ENCODE assay signal across 8 cellular contexts in the genomic region with DNA sequence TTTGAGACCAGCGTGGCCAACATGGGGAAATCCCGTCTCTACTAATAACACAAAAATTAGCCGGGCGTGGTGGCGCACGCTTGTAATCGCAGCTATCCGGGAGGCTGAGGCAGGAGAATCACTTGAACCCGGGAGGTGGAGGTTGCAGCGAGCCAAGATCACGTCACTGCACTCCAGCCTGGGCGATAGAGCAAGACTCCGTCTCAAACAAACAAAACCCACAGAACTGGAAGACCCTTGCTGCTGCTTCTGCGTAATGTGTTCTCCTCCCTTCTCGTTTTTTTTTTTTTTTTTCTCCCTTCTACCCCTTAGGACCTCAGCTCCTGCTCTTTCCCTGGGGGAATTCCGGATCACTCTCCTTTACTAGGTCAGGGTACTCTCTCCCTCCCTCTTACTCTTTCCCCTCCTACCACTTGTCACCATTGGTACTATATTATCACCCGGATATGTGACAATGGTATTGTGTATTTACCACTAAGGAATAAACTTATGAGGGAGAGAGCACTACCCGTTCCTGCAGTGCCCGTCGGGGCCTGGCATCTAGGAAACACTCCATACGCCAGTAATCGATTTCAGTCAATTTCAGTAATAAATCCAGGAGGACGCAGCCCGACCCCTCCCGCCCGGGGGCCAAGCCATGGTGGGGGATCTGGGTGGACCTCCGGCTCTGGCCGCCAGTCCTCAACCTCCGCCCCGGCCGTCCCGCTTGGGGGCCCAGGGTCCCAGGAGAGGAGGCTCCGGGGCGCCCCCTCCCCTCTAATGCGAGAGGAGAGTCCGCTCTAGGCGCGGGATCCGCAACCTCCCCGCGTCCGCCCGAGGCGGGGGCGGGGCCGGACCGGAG. TPM values are rescaled to one million over a fixed set of nuclear protein-coding genes. Genes with fewer than 3 reads are reported as not detected.
DNase-seq lines count a peak whose midpoint lies in the region; ATAC-seq, FAIRE-seq and TF ChIP-seq lines count a peak whose summit lies in the region.

No MANE protein-coding gene starts in this region.

- no peaks in the 10 kb centered on the region for H3K9me3 ChIP-seq in left lung

- CTCF ChIA-PET in T-cell (lab: Charles Lee): no interaction called here

- TF ChIP-seq CTCF in D721Med (IDR thresholded peaks at IDR 0.05; ENCODE audit: insufficient read depth, missing control alignments) (no peak), left lung (IDR thresholded peaks at IDR 0.05) (no peak)

- H3K4me3 Mint-ChIP-seq in T-cell: peak overlapping the region; percentile 86 to 99 (median 95)

- peaks cover 2% of the 10 kb centered on the region for H3K36me3 Mint-ChIP-seq in T-cell

- H3K4me1 Mint-ChIP-seq in T-cell: peaks cover 33 to 41% (median 39%) of the 10 kb centered on the region in 3 donors

- peaks cover 0 to 37% of the 10 kb centered on the region in 2 donors for H3K27me3 ChIP-seq in left lung

- peak overlapping the region; percentile 65 to 76 for H3K4me3 ChIP-seq in left lung

- H3K4me1 ChIP-seq in left lung: peaks cover 6 to 17% of the 10 kb centered on the region in 2 donors

- peak; percentile 73 for DNase-seq in D721Med (ENCODE audit: insufficient read length, low spot score)
- DNase-seq in HT-29 (ENCODE audit: low spot score): peak; percentile 86
- peak in 18 of 34 experiments; percentile 5 to 91 (median 80) for DNase-seq in T-cell
- peak; percentile 92 for DNase-seq in cerebellum (ENCODE audit: low spot score)
- peak; percentile 88 to 96 for DNase-seq in left lung
- peak; percentile 74 for DNase-seq in stimulated activated CD8-positive, alpha-beta memory T cell treated with anti-CD3 and anti-CD28 coated beads, Interleukin-15, amount 100 ng/mL, for 1 hour (ENCODE audit: low read depth)
- DNase-seq in foreskin melanocyte: no peak

- intact Hi-C loops in left lung (cut with DNase I): no loop called here

- POLR2A ChIA-PET in T-cell (lab: Charles Lee): no interaction called here

- no peaks in the 10 kb centered on the region for H3K9me3 Mint-ChIP-seq in T-cell

- peak overlapping the region; percentile 84 to 91 for H3K27ac ChIP-seq in left lung

- H3K27me3 Mint-ChIP-seq in T-cell: no peaks in the 10 kb centered on the region

- H3K27ac Mint-ChIP-seq in T-cell: peak overlapping the region; percentile 95 to 98

- no peaks in the 10 kb centered on the region for H3K36me3 ChIP-seq in left lung

- FAIRE-seq in D721Med (lab: Jason Lieb, UNC): no peak

- peak; percentile 22 for ATAC-seq in GM19372 (IDR thresholded peaks at IDR 0.05; ENCODE audit: low read depth, unreplicated experiment)
- peak; percentile 16 to 48 (median 34) for ATAC-seq in T-cell (replicated peaks in 1 of 4)
- peak; percentile 96 for ATAC-seq in left lung

RNA-seq across cellular contexts. Expression of gene GARRE1, which starts 0.4 kb away (rescaled TPM):
- 13.9 and 14.2 TPM in 2 replicates for total RNA-seq in HT-29 (2014; rRNA removed; shearing (Covaris generic))
- 10 to 100 TPM; 31.8 to 51.6 (median 34.8) TPM for total RNA-seq in T-cell
- 21.2 TPM for total RNA-seq in cerebellum
- 10 to 100 TPM; 26.2 to 26.7 TPM for total RNA-seq in left lung

Comparison
In these comparisons a context has a peak if more than half of its experiments do, and no peak if none do; other contexts are left out.
1. ATAC-seq: peak in every context shown above with its lines; median percentile 96 in left lung; 34 in T-cell; 22 in GM19372.